15 cellular contexts compared by ENCODE assay signal in genomic region chr10:47062801-47063200, GRCh38.
DNase-seq lines count a peak whose midpoint lies in the region; ATAC-seq and TF ChIP-seq lines count a peak whose summit lies in the region.
"Had no signal": no experiment of that assay in that cellular context is flagged by ENCODE, and none has a peak within 500 bp of the region (broad histone marks: within the 10 kb centered on the region; RNA-seq: fewer than 3 reads in every experiment).

No MANE protein-coding gene starts in this region.

- H3K4me1 ChIP-seq in PC-3 (ENCODE audit: insufficient read depth, low read length) = peaks cover 14% of the 10 kb centered on the region
- H3K4me1 ChIP-seq in upper lobe of right lung = no peaks in the 10 kb centered on the region
- no peaks in the 10 kb centered on the region for H3K4me1 ChIP-seq in right atrium auricular region

- H3K4me2 ChIP-seq in PC-3 (ENCODE audit: low read length) = peak overlapping the region; percentile 39; the same call in 1 of the 2 replicates
- H3K4me2 ChIP-seq: SK-N-SH had no signal

- no peaks in the 10 kb centered on the region for H3K36me3 ChIP-seq in PC-3 (ENCODE audit: low read depth, low read length)
- H3K36me3 ChIP-seq in upper lobe of right lung = no peaks in the 10 kb centered on the region
- no peaks in the 10 kb centered on the region for H3K36me3 ChIP-seq in right atrium auricular region

- H4K20me1 ChIP-seq in PC-3 (ENCODE audit: low read length) = no peaks in the 10 kb centered on the region

- peak overlapping the region; percentile 36; the same call in 1 of the 2 replicates for H3K27ac ChIP-seq in PC-3 (ENCODE audit: low read length)
- no peak overlapping the region for H3K27ac ChIP-seq in upper lobe of right lung
- peak overlapping the region in 1 of 2 donors; percentile 4 for H3K27ac ChIP-seq in right atrium auricular region

- TF ChIP-seq CTCF in PC-3 (conservative IDR thresholded peaks at IDR 0.05; ENCODE audit: low read depth, low read length) (peak; percentile 58), fibroblast of pulmonary artery (IDR thresholded peaks at IDR 0.05; ENCODE audit: low read length, missing control alignments) (peak; percentile 34), upper lobe of right lung (IDR thresholded peaks at IDR 0.05) (peak; percentile 13), right atrium auricular region (IDR thresholded peaks at IDR 0.05) (peak in 1 of 2 donors; percentile 29)

- CTCF ChIA-PET in PC-3 (lab: Charles Lee) = no interaction called here

- H3K79me2 ChIP-seq in PC-3 (ENCODE audit: low read length) = no peaks in the 10 kb centered on the region

- intact Hi-C loops in cardiac septum (cut with DNase I) (no loop called here), left ventricle myocardium superior (cut with micrococcal nuclease) (no loop called here), PC-3 (cut with micrococcal nuclease) (no loop called here), upper lobe of right lung (cut with DNase I) (no loop called here)

- H3K27me3 ChIP-seq in PC-3 (ENCODE audit: low read length) (no peaks in the 10 kb centered on the region), upper lobe of right lung (no peaks in the 10 kb centered on the region), right atrium auricular region (no peaks in the 10 kb centered on the region)

- H3F3A ChIP-seq in PC-3 (ENCODE audit: low read length, unreplicated experiment) = no peaks in the 10 kb centered on the region

- H3K9me3 ChIP-seq in PC-3 (ENCODE audit: low read length) (no peaks in the 10 kb centered on the region), upper lobe of right lung (no peaks in the 10 kb centered on the region), right atrium auricular region (no peaks in the 10 kb centered on the region)
- H3K9me3 ChIP-seq: SK-N-SH had no signal

- no peaks in the 10 kb centered on the region for H3K9me2 ChIP-seq in PC-3 (replicated peaks; ENCODE audit: low read length)
- H3K9me2 ChIP-seq: SK-N-SH had no signal

- no peak overlapping the region for H3K9ac ChIP-seq in PC-3 (ENCODE audit: low read length)
- H3K9ac ChIP-seq: SK-N-SH had no signal

- DNase-seq in cardiac septum (ENCODE audit: low spot score) (peak; percentile 43), left ventricle myocardium superior (no peak), PC-3 (peak; percentile 77), fibroblast of pulmonary artery (ENCODE audit: low read depth) (peak; percentile 17), upper lobe of right lung (no peak), right atrium auricular region (ENCODE audit: low spot score) (no peak)
- DNase-seq: central memory CD4-positive, alpha-beta T cell; GDM1; NCI-H1436; NCI-H69; SK-N-SH had no signal

- ATAC-seq in left ventricle myocardium superior = no peak
- ATAC-seq in PC-3 = peak; percentile 84
- peak; percentile 38 for ATAC-seq in upper lobe of right lung
- no peak for ATAC-seq in HG03108 (IDR thresholded peaks at IDR 0.05; ENCODE audit: unreplicated experiment)
- ATAC-seq in HG02588 (IDR thresholded peaks at IDR 0.05; ENCODE audit: unreplicated experiment) = no peak
- ATAC-seq: activated T-helper 17 cell treated with anti-CD3 and anti-CD28 coated beads, Interleukin-2, amount 50 U/mL, for 72 hours; natural killer cell treated with Interleukin-12 subunit alpha and Interleukin-12 subunit beta and Interleukin-15 and Interleukin-18, amount 100 ng/mL, for 72 hours had no signal

- POLR2A ChIA-PET in PC-3 (lab: Charles Lee; ENCODE audit: unreplicated experiment) = no interaction called here

- no peak overlapping the region for H2AFZ ChIP-seq in PC-3 (ENCODE audit: low read length)

- no TSS peak for BruUV-seq in PC-3 (replicated peaks; lab: Mats Ljungman, UMichigan)

- H3K4me3 ChIP-seq in PC-3 (ENCODE audit: low read length) (no peak overlapping the region), fibroblast of pulmonary artery (replicated peaks; ENCODE audit: low read depth, low read length) (no peak overlapping the region), upper lobe of right lung (no peak overlapping the region), right atrium auricular region (no peak overlapping the region)

Comparison
In these comparisons a context has a peak if more than half of its experiments do, and no peak if none do; other contexts are left out.
1. DNase-seq: peak in cardiac septum (single experiment), PC-3 (single experiment) and fibroblast of pulmonary artery (single experiment); none in left ventricle myocardium superior (single experiment), upper lobe of right lung (single experiment) and right atrium auricular region (single experiment).
2. ATAC-seq: peak in PC-3 (single experiment) and upper lobe of right lung (single experiment); none in left ventricle myocardium superior (single experiment), HG03108 (single experiment) and HG02588 (single experiment).